ENCODE assay signal across 8 cellular contexts in genomic region chr14:77027538-77028383, GRCh38. TPM values are rescaled to one million over a fixed set of nuclear protein-coding genes. Genes with fewer than 3 reads are reported as not detected.
A peak's percentile ranks its signal among the peaks of the same experiment; 100 is the strongest.
DNase-seq lines count a peak whose midpoint lies in the region; ATAC-seq and TF ChIP-seq lines count a peak whose summit lies in the region.

No MANE protein-coding gene starts in this region.

- H3K4me3 ChIP-seq in ACC112 (ENCODE audit: low read depth, low read length), result peak overlapping the region; percentile 81
- H3K4me3 ChIP-seq in esophagus (ENCODE audit: low read depth in 1 of 2, low read length in 2 of 2), result peak overlapping the region; percentile 69 to 86
- peak overlapping the region; percentile 78 for H3K4me3 ChIP-seq in suprapubic skin

- H3K27ac ChIP-seq in ACC112 (ENCODE audit: low read depth, low read length) (peak overlapping the region; percentile 95), esophagus (ENCODE audit: low read depth in 2 of 2, low read length in 1 of 2) (peak overlapping the region; percentile 99 to 100), suprapubic skin (peak overlapping the region; percentile 99)

- TF ChIP-seq POLR2A in GM18505 (IDR thresholded peaks at IDR 0.05; ENCODE audit: borderline replicate concordance, extremely low read depth, insufficient read depth, insufficient read length), result peak; percentile 45
- peak in 1 of 2 donors; percentile 29 for TF ChIP-seq POLR2A in suprapubic skin (IDR thresholded peaks at IDR 0.05)

- DNase-seq in NCI-H2171 treated with DMSO at 0.1 percent for 48 hours (lab: John Stamatoyannopoulos, UW) (peak; percentile 65), activated T-cell treated with anti-CD3 and anti-CD28 coated beads for 48 hours (ENCODE audit: low read depth) (peak; percentile 52), myocyte (ENCODE audit: low read depth) (peak; percentile 86), suprapubic skin (ENCODE audit: low spot score in 2 of 2) (peak; percentile 85 to 91)

- no peak overlapping the region for H2AFZ ChIP-seq in ACC112 (ENCODE audit: low read length, unreplicated experiment)

- no peaks in the 10 kb centered on the region for H3K27me3 ChIP-seq in ACC112 (ENCODE audit: insufficient read depth, low read length)
- no peaks in the 10 kb centered on the region for H3K27me3 ChIP-seq in esophagus (ENCODE audit: control insufficient read depth in 1 of 2, insufficient read depth in 2 of 2, low read length in 2 of 2)
- no peaks in the 10 kb centered on the region for H3K27me3 ChIP-seq in suprapubic skin

- ATAC-seq in GM18505 (IDR thresholded peaks at IDR 0.05; ENCODE audit: unreplicated experiment) (peak; percentile 41), HG02938 (IDR thresholded peaks at IDR 0.05; ENCODE audit: unreplicated experiment) (peak; percentile 35)

- H3K4me1 ChIP-seq in ACC112 (ENCODE audit: control insufficient read depth, insufficient read depth, low read length, unreplicated experiment) (peaks cover 43% of the 10 kb centered on the region), esophagus (ENCODE audit: control insufficient read depth in 2 of 2, insufficient read depth in 2 of 2, low read length in 1 of 2) (peaks cover 0 to 18% of the 10 kb centered on the region in 2 donors), suprapubic skin (peaks cover 80% of the 10 kb centered on the region)

- H3K79me2 ChIP-seq in ACC112 (ENCODE audit: control insufficient read depth, insufficient read depth, low read length, unreplicated experiment), result peaks cover 41% of the 10 kb centered on the region

- WGBS in esophagus, 2 donors, result 0 to 1% methylated on average over 73 to 81 of the region's 81 CpGs
- WGBS in suprapubic skin, result 0% methylated on average over 29 of the region's 81 CpGs

- no peak for TF ChIP-seq EP300 in suprapubic skin (IDR thresholded peaks at IDR 0.05)

- peaks cover 16% of the 10 kb centered on the region; the same call in 1 of the 2 replicates for H3K36me3 ChIP-seq in ACC112 (ENCODE audit: insufficient read depth, low read length)
- no peaks in the 10 kb centered on the region for H3K36me3 ChIP-seq in esophagus (ENCODE audit: control insufficient read depth in 2 of 2, insufficient read depth in 2 of 2, low read length in 1 of 2)
- H3K36me3 ChIP-seq in suprapubic skin, result peaks cover 7% of the 10 kb centered on the region

- no peak for TF ChIP-seq CTCF in suprapubic skin (IDR thresholded peaks at IDR 0.05)

- no peaks in the 10 kb centered on the region for H3K9me3 ChIP-seq in esophagus (ENCODE audit: control insufficient read depth in 2 of 2, insufficient read depth in 1 of 2, low read depth in 1 of 2, low read length in 1 of 2)
- H3K9me3 ChIP-seq in suprapubic skin, result no peaks in the 10 kb centered on the region

RNA-seq across cellular contexts. Expression of gene IRF2BPL, which starts 0.7 kb away (rescaled TPM):
- 1 to 10 TPM; 3.5 to 9.5 TPM for polyA plus RNA-seq in esophagus
- total RNA-seq in myocyte (78.2 and 114 TPM in 2 replicates), suprapubic skin (10 to 100 TPM; 44.7 to 72.7 (median 65.6) TPM)
- polyA plus RNA-seq in myocyte (2012), result 43.7 TPM

Comparison
In these comparisons a context has a peak if more than half of its experiments do, and no peak if none do; other contexts are left out.
1. Peak in every context shown above with its lines: DNase-seq, ATAC-seq, H3K4me3 ChIP-seq and H3K27ac ChIP-seq.